8 cellular contexts compared by ENCODE assay signal in genomic region chr1:223123238-223123976, GRCh38. TPM values are rescaled to one million over a fixed set of nuclear protein-coding genes. Genes with fewer than 3 reads are reported as not detected.
DNase-seq lines count a peak whose midpoint lies in the region; ATAC-seq and FAIRE-seq lines count a peak whose summit lies in the region.

No MANE protein-coding gene starts in this region.

- peak; percentile 93 for ATAC-seq in GM19438 (IDR thresholded peaks at IDR 0.05; ENCODE audit: low read depth, unreplicated experiment)
- ATAC-seq in HG03521 (IDR thresholded peaks at IDR 0.05; ENCODE audit: unreplicated experiment) = peak; percentile 90
- peak; percentile 95 to 96 for ATAC-seq in naive B cell (ENCODE audit: low read depth in 2 of 2)
- peak; percentile 76 for ATAC-seq in stimulated activated naive CD8-positive, alpha-beta T cell treated with anti-CD3 and anti-CD28 coated beads, Interleukin-15, Interleukin-2, amounts not matched to agents 100 U/mL and 50 U/mL, for 24 hours

- H3K27me3 Mint-ChIP-seq in naive B cell = peaks cover 0 to 10% (median 7%) of the 10 kb centered on the region in 3 donors

- H3K4me1 Mint-ChIP-seq in naive B cell = peaks cover 4 to 10% (median 8%) of the 10 kb centered on the region in 3 donors

- peak; percentile 72 for DNase-seq in COLO668 (lab: John Stamatoyannopoulos, UW; ENCODE audit: unreplicated experiment)
- DNase-seq in NOMO-1 (lab: John Stamatoyannopoulos, UW; ENCODE audit: unreplicated experiment in 2 of 2) = peak; percentile 38 to 48
- DNase-seq in activated CD8-positive, alpha-beta memory T cell treated with anti-CD3 and anti-CD28 coated beads for 4 hours (ENCODE audit: low read depth in 2 of 2) = peak; percentile 46 to 52
- peak; percentile 66 for DNase-seq in naive B cell
- DNase-seq in stimulated activated naive CD8-positive, alpha-beta T cell treated with anti-CD3 and anti-CD28 coated beads, Interleukin-15, Interleukin-2, amounts not matched to agents 100 U/mL and 50 U/mL, for 24 hours = peak; percentile 80

- no peaks in the 10 kb centered on the region for H3K36me3 Mint-ChIP-seq in naive B cell

- H3K9me3 Mint-ChIP-seq in naive B cell = no peaks in the 10 kb centered on the region

- H3K4me3 Mint-ChIP-seq in naive B cell = peak overlapping the region in 6 of 8 donors; percentile 12 to 83 (median 35)

- no peak overlapping the region for H3K27ac Mint-ChIP-seq in naive B cell

- FAIRE-seq in endometrium (lab: Jason Lieb, UNC) = peak; percentile 35

RNA-seq across cellular contexts. Expression of gene TLR5, which starts 19.6 kb away (rescaled TPM):
- polyA plus RNA-seq in naive B cell (ENCODE audit: low read depth in 6 of 6) = under 1 TPM in 4 of 6 donors, not detected in 2; 0.24 to 0.91 (median 0.35) TPM

Comparison
In these comparisons a context has a peak if more than half of its experiments do, and no peak if none do; other contexts are left out.
1. Peak in every context shown above with its lines: DNase-seq and ATAC-seq.